Comparison of ENCODE assay signal across 20 cellular contexts in genomic region chr20:20665933-20666332, GRCh38.
"Had no signal": no experiment of that assay in that cellular context is flagged by ENCODE, and none has a peak within 500 bp of the region (broad histone marks: within the 10 kb centered on the region; RNA-seq: fewer than 3 reads in every experiment).

No MANE protein-coding gene starts in this region.

- H3K27me3 Mint-ChIP-seq: activated naive CD8-positive, alpha-beta T cell treated with anti-CD3 and anti-CD28 coated beads, Interleukin-2, amount 50 U/mL, for 24 hours; effector memory CD8-positive, alpha-beta T cell; stimulated activated naive B cell treated with anti-CD40 and anti-IgM and Interleukin-4, amounts not matched to agents 10 μg/mL and 1 μg/mL and 100 μg/mL, for 72 hours had no signal

- ATAC-seq: activated CD4-positive, CD25-positive, alpha-beta regulatory T cell treated with anti-CD3 and anti-CD28 coated beads, Interleukin-2, amount 50 U/mL, for 24 hours; activated naive CD8-positive, alpha-beta T cell treated with anti-CD3 and anti-CD28 coated beads, Interleukin-2, amount 50 U/mL, for 24 hours; effector memory CD8-positive, alpha-beta T cell; natural killer cell; stimulated activated naive B cell treated with anti-CD40 and anti-IgM and Interleukin-4, amounts not matched to agents 10 μg/mL and 1 μg/mL and 100 μg/mL, for 72 hours had no signal

- H3K27ac ChIP-seq: breast epithelium, heart right ventricle, skin epidermis, tibial nerve, uterus had no signal

- H3K9me3 ChIP-seq: breast epithelium, heart right ventricle, tibial nerve, uterus had no signal

- H3K4me3 Mint-ChIP-seq: activated naive CD4-positive, alpha-beta T cell treated with anti-CD3 and anti-CD28 coated beads for 36 hours; activated naive CD8-positive, alpha-beta T cell treated with anti-CD3 and anti-CD28 coated beads, Interleukin-2, amount 50 U/mL, for 24 hours; effector memory CD8-positive, alpha-beta T cell; natural killer cell; stimulated activated naive B cell treated with anti-CD40 and anti-IgM and Interleukin-4, amounts not matched to agents 10 μg/mL and 1 μg/mL and 100 μg/mL, for 72 hours; T-helper 2 cell treated with Interferon-gamma antibody and Interleukin-4, amounts not matched to agents 5 μg/mL and 100 μg/mL, for 36 hours had no signal

- H3K4me3 ChIP-seq: breast epithelium, heart right ventricle, skin epidermis, tibial nerve, uterus had no signal

- H3K27ac Mint-ChIP-seq: activated naive CD4-positive, alpha-beta T cell treated with anti-CD3 and anti-CD28 coated beads for 36 hours; activated naive CD8-positive, alpha-beta T cell treated with anti-CD3 and anti-CD28 coated beads, Interleukin-2, amount 50 U/mL, for 24 hours; effector memory CD8-positive, alpha-beta T cell; natural killer cell; stimulated activated naive B cell treated with anti-CD40 and anti-IgM and Interleukin-4, amounts not matched to agents 10 μg/mL and 1 μg/mL and 100 μg/mL, for 72 hours; T-helper 2 cell treated with Interferon-gamma antibody and Interleukin-4, amounts not matched to agents 5 μg/mL and 100 μg/mL, for 36 hours had no signal

- H3K4me1 ChIP-seq: breast epithelium, tibial nerve, uterus had no signal

- H3K27me3 ChIP-seq: breast epithelium, heart right ventricle, tibial nerve, uterus had no signal

- FAIRE-seq: frontal cortex, islet of Langerhans had no signal

- H3K36me3 ChIP-seq: breast epithelium, tibial nerve, uterus had no signal

- H3K9me3 Mint-ChIP-seq: activated naive CD4-positive, alpha-beta T cell treated with anti-CD3 and anti-CD28 coated beads for 36 hours; activated naive CD8-positive, alpha-beta T cell treated with anti-CD3 and anti-CD28 coated beads, Interleukin-2, amount 50 U/mL, for 24 hours; effector memory CD8-positive, alpha-beta T cell; natural killer cell; stimulated activated naive B cell treated with anti-CD40 and anti-IgM and Interleukin-4, amounts not matched to agents 10 μg/mL and 1 μg/mL and 100 μg/mL, for 72 hours; T-helper 2 cell treated with Interferon-gamma antibody and Interleukin-4, amounts not matched to agents 5 μg/mL and 100 μg/mL, for 36 hours had no signal

- H3K36me3 Mint-ChIP-seq: natural killer cell had no signal

- DNase-seq: activated CD4-positive, alpha-beta T cell treated with anti-CD3 and anti-CD28 coated beads, Interleukin-2, amount 50 U/mL, for 1 hour; activated naive CD4-positive, alpha-beta T cell treated with anti-CD3 and anti-CD28 coated beads for 36 hours; activated naive CD8-positive, alpha-beta T cell treated with anti-CD3 and anti-CD28 coated beads, Interleukin-2, amount 50 U/mL, for 24 hours; activated T-cell treated with anti-CD3 and anti-CD28 coated beads for 4 hours; aorta; effector memory CD8-positive, alpha-beta T cell; heart right ventricle; natural killer cell; posterior cingulate gyrus; stimulated activated CD4-positive, alpha-beta T cell treated with anti-CD3 and anti-CD28 coated beads, Interleukin-15, amount 100 ng/mL, for 24 hours; stimulated activated CD4-positive, alpha-beta T cell treated with anti-CD3 and anti-CD28 coated beads, Interleukin-4, amount 100 ng/mL, for 1 hour; stimulated activated naive B cell treated with anti-CD40 and anti-IgM and Interleukin-4, amounts not matched to agents 10 μg/mL and 1 μg/mL and 100 μg/mL, for 72 hours; uterus had no signal
